Comparison of ENCODE assay signal across 8 cellular contexts in genomic region chr17:56912105-56912999, GRCh38. TPM values are rescaled to one million over a fixed set of nuclear protein-coding genes. Genes with fewer than 3 reads are reported as not detected.
DNase-seq lines count a peak whose midpoint lies in the region; ATAC-seq, FAIRE-seq and TF ChIP-seq lines count a peak whose summit lies in the region.

No MANE protein-coding gene starts in this region.

- ATAC-seq in upper lobe of right lung, result no peak
- ATAC-seq in HG03354 (IDR thresholded peaks at IDR 0.05; ENCODE audit: poor library complexity, severe bottlenecking, unreplicated experiment), result no peak

- intact Hi-C loops in upper lobe of right lung (cut with DNase I), result no loop called here

- H3K27me3 Mint-ChIP-seq in astrocyte (ENCODE audit: low read depth, unreplicated experiment), result no peaks in the 10 kb centered on the region

- H3K27ac ChIP-seq in astrocyte (ENCODE audit: low read depth, low read length), result no peak overlapping the region
- peak overlapping the region; percentile 98 to 100 for H3K27ac ChIP-seq in liver (ENCODE audit: low read depth in 1 of 2, low read length in 2 of 2)
- peak overlapping the region; percentile 97 for H3K27ac ChIP-seq in upper lobe of right lung

- WGBS in liver, result 9% methylated on average over 21 of the region's 21 CpGs

- DNase-seq in activated naive CD4-positive, alpha-beta T cell treated with Interleukin-2 at 50 U/mL for 16 hours, result peak; percentile 24
- DNase-seq in activated naive CD4-positive, alpha-beta T cell (lab: John Stamatoyannopoulos, UW), result no peak
- DNase-seq in astrocyte (ENCODE audit: low read depth) (no peak), upper lobe of right lung (no peak)
- no peak for DNase-seq in NK-92 treated with Interleukin-12 subunit alpha and Interleukin-12 subunit beta, amount 100 ng/mL, for 24 hours (lab: John Stamatoyannopoulos, UW)
- DNase-seq in activated effector memory CD4-positive, alpha-beta T cell treated with Interleukin-2 at 50 U/mL for 16 hours, result no peak

- H3K4me1 Mint-ChIP-seq in astrocyte (ENCODE audit: low read depth, unreplicated experiment), result peaks cover 22% of the 10 kb centered on the region

- no peaks in the 10 kb centered on the region for H3K9me3 Mint-ChIP-seq in astrocyte (ENCODE audit: unreplicated experiment)

- H3K27me3 ChIP-seq in astrocyte (ENCODE audit: insufficient read depth, low read length), result no peaks in the 10 kb centered on the region
- no peaks in the 10 kb centered on the region for H3K27me3 ChIP-seq in liver (ENCODE audit: control insufficient read depth in 4 of 4, insufficient read depth in 4 of 4, low read length in 3 of 4)
- H3K27me3 ChIP-seq in upper lobe of right lung, result no peaks in the 10 kb centered on the region

- H3K4me3 ChIP-seq in astrocyte (ENCODE audit: insufficient read depth, low read depth, low read length) (peak overlapping the region; percentile 91), liver (ENCODE audit: low read depth in 1 of 3, low read length in 3 of 3) (peak overlapping the region; percentile 94 to 98 (median 97)), upper lobe of right lung (peak overlapping the region; percentile 96)

- no peak for FAIRE-seq in astrocyte (lab: Jason Lieb, UNC)

- H4K20me1 ChIP-seq in astrocyte (ENCODE audit: insufficient read depth, low read length), result peaks cover 28% of the 10 kb centered on the region

- no peaks in the 10 kb centered on the region for H3K36me3 ChIP-seq in astrocyte (ENCODE audit: insufficient read depth, low read length)
- peaks cover 2 to 12% (median 7%) of the 10 kb centered on the region in 4 donors for H3K36me3 ChIP-seq in liver (ENCODE audit: control insufficient read depth in 4 of 4, insufficient read depth in 3 of 4, low read depth in 1 of 4, low read length in 3 of 4)
- H3K36me3 ChIP-seq in upper lobe of right lung, result peaks cover 19% of the 10 kb centered on the region

- TF ChIP-seq CTCF in astrocyte (IDR thresholded peaks at IDR 0.05; ENCODE audit: insufficient read depth, low read depth, low read length), result no peak
- TF ChIP-seq CTCF in liver (IDR thresholded peaks at IDR 0.05; ENCODE audit: low read depth, low read length, missing input control), result no peak
- no peak for TF ChIP-seq CTCF in upper lobe of right lung (IDR thresholded peaks at IDR 0.05)

- peaks cover 26% of the 10 kb centered on the region for H3K4me1 ChIP-seq in astrocyte (ENCODE audit: insufficient read depth, low read length)
- peaks cover 3 to 56% (median 48%) of the 10 kb centered on the region in 4 donors for H3K4me1 ChIP-seq in liver (ENCODE audit: control insufficient read depth in 4 of 4, insufficient read depth in 4 of 4, low read length in 3 of 4)
- peaks cover 61% of the 10 kb centered on the region for H3K4me1 ChIP-seq in upper lobe of right lung

- H3K9me3 ChIP-seq in astrocyte (ENCODE audit: insufficient read depth, low read depth, low read length), result no peaks in the 10 kb centered on the region
- H3K9me3 ChIP-seq in liver (ENCODE audit: control insufficient read depth in 4 of 4, low read length in 3 of 4), result no peaks in the 10 kb centered on the region
- no peaks in the 10 kb centered on the region for H3K9me3 ChIP-seq in upper lobe of right lung

- peak overlapping the region; percentile 97 for H3K4me2 ChIP-seq in astrocyte (ENCODE audit: low read length)

- H3K4me3 Mint-ChIP-seq in astrocyte (ENCODE audit: unreplicated experiment), result peak overlapping the region; percentile 90

- peaks cover 17% of the 10 kb centered on the region for H3K36me3 Mint-ChIP-seq in astrocyte (ENCODE audit: low read depth, unreplicated experiment)

- peak overlapping the region; percentile 88 for H3K9ac ChIP-seq in astrocyte (ENCODE audit: low read length)
- peak overlapping the region; percentile 92 for H3K9ac ChIP-seq in liver (ENCODE audit: low read depth in 1 of 2, low read length in 2 of 2)

- no peak overlapping the region for H2AFZ ChIP-seq in astrocyte (ENCODE audit: low read depth, low read length)

- TF ChIP-seq RAD21 in liver (IDR thresholded peaks at IDR 0.05), result peak; percentile 19 to 31

- H3K27ac Mint-ChIP-seq in astrocyte (ENCODE audit: unreplicated experiment), result peak overlapping the region; percentile 72

- peaks cover 37% of the 10 kb centered on the region for H3K79me2 ChIP-seq in astrocyte (ENCODE audit: insufficient read depth, low read length)

TF ChIP-seq in liver, 16 proteins besides CTCF, POLR2A, EP300 and RAD21:
- peak; percentile 91 to 94 for TF ChIP-seq RXRA (IDR thresholded peaks at IDR 0.05)
- peak; percentile 13 for TF ChIP-seq FOXA2 (IDR thresholded peaks at IDR 0.05)
- peak; percentile 41 for TF ChIP-seq TAF1 (conservative IDR thresholded peaks at IDR 0.05)
- peak; percentile 97 for TF ChIP-seq MAX (IDR thresholded peaks at IDR 0.05)
- TF ChIP-seq YY1 (IDR thresholded peaks at IDR 0.05), result peak; percentile 92
- peak; percentile 31 for TF ChIP-seq REST (IDR thresholded peaks at IDR 0.05)
- TF ChIP-seq SP1 (IDR thresholded peaks at IDR 0.05), result peak; percentile 79
- peak in 1 of 2 donors; percentile 34 for TF ChIP-seq GABPA (IDR thresholded peaks at IDR 0.05 in 1 of 2, conservative IDR thresholded peaks at IDR 0.05 in 1 of 2)
- peak; percentile 54 to 60 for TF ChIP-seq JUND (IDR thresholded peaks at IDR 0.05)
- peak; percentile 94 to 97 for TF ChIP-seq HNF4A (conservative IDR thresholded peaks at IDR 0.05)
- peak; percentile 85 for TF ChIP-seq NR2F2 (IDR thresholded peaks at IDR 0.05)
- peak; percentile 32 for TF ChIP-seq ATF3 (IDR thresholded peaks at IDR 0.05)
- TF ChIP-seq EGR1 (IDR thresholded peaks at IDR 0.05; ENCODE audit: low read depth in 2 of 2), result peak in 1 of 2 donors; percentile 62
- TF ChIP-seq FOXA1 (IDR thresholded peaks at IDR 0.05), result peak; percentile 60
- TF ChIP-seq HNF4G (IDR thresholded peaks at IDR 0.05), result peak; percentile 66
- TF ChIP-seq ZBTB33 (IDR thresholded peaks at IDR 0.05), result peak; percentile 82

RNA-seq across cellular contexts. Expression of gene TRIM25, which starts 1.5 kb away (rescaled TPM):
- total RNA-seq in astrocyte (96.3 and 105 TPM in 2 replicates), liver (10 to 100 TPM; 10.8 to 64.5 TPM), upper lobe of right lung (89.3 TPM)
- polyA plus RNA-seq in liver, result 10 to 100 TPM; 14.6 to 16.6 TPM

RNA-seq across cellular contexts. Expression of gene COIL, which starts 48.5 kb away (rescaled TPM):
- total RNA-seq in astrocyte (18.8 and 20.6 TPM in 2 replicates), liver (1 to 10 TPM; 6.1 to 9.9 TPM), upper lobe of right lung (13.3 TPM)
- polyA plus RNA-seq in liver, result 1 to 10 TPM; 4.7 to 6.9 TPM
